9 cellular contexts compared by ENCODE assay signal in genomic region chr5:61534481-61535267, GRCh38.
DNase-seq lines count a peak whose midpoint lies in the region; ATAC-seq lines count a peak whose summit lies in the region.
"Had no signal": no experiment of that assay in that cellular context is flagged by ENCODE, and none has a peak within 500 bp of the region (broad histone marks: within the 10 kb centered on the region; RNA-seq: fewer than 3 reads in every experiment).

No MANE protein-coding gene starts in this region.

- H3K9me3 Mint-ChIP-seq in activated T-helper 2 cell treated with anti-CD3 and anti-CD28 coated beads, Interferon-gamma antibody, Interleukin-2, Interleukin-4, amounts not matched to agents 10 μg/mL and 5 μg/mL and 100 μg/mL, durations not matched to agents 14 hours and 24 hours and 36 hours = peaks cover 10% of the 10 kb centered on the region

- peaks cover 16% of the 10 kb centered on the region for H3K4me1 Mint-ChIP-seq in activated T-helper 2 cell treated with anti-CD3 and anti-CD28 coated beads, Interferon-gamma antibody, Interleukin-2, Interleukin-4, amounts not matched to agents 10 μg/mL and 5 μg/mL and 100 μg/mL, durations not matched to agents 14 hours and 24 hours and 36 hours (ENCODE audit: low read depth)

- H3K36me3 Mint-ChIP-seq in activated T-helper 2 cell treated with anti-CD3 and anti-CD28 coated beads, Interferon-gamma antibody, Interleukin-2, Interleukin-4, amounts not matched to agents 10 μg/mL and 5 μg/mL and 100 μg/mL, durations not matched to agents 14 hours and 24 hours and 36 hours (ENCODE audit: low read depth) = peaks cover 55% of the 10 kb centered on the region

- no peaks in the 10 kb centered on the region for H3K27me3 Mint-ChIP-seq in activated T-helper 2 cell treated with anti-CD3 and anti-CD28 coated beads, Interferon-gamma antibody, Interleukin-2, Interleukin-4, amounts not matched to agents 10 μg/mL and 5 μg/mL and 100 μg/mL, durations not matched to agents 14 hours and 24 hours and 36 hours (ENCODE audit: low read depth)

- H3K27ac Mint-ChIP-seq in activated T-helper 2 cell treated with anti-CD3 and anti-CD28 coated beads, Interferon-gamma antibody, Interleukin-2, Interleukin-4, amounts not matched to agents 10 μg/mL and 5 μg/mL and 100 μg/mL, durations not matched to agents 14 hours and 24 hours and 36 hours = peak overlapping the region; percentile 4

- DNase-seq in activated T-helper 2 cell treated with anti-CD3 and anti-CD28 coated beads, Interferon-gamma antibody, Interleukin-2, Interleukin-4, amounts not matched to agents 10 μg/mL and 5 μg/mL and 100 μg/mL, durations not matched to agents 14 hours and 24 hours and 36 hours (ENCODE audit: low spot score) = no peak
- DNase-seq in DMS 273 treated with DMSO at 0.1 percent for 48 hours (lab: John Stamatoyannopoulos, UW) (no peak), NCI-H748 treated with DMSO at 0.1 percent for 48 hours (lab: John Stamatoyannopoulos, UW) (no peak), NCI-H524 (lab: John Stamatoyannopoulos, UW) (no peak), NCI-H526 (lab: John Stamatoyannopoulos, UW) (no peak)
- DNase-seq: spleen had no signal

- intact Hi-C loops in activated T-helper 2 cell treated with anti-CD3 and anti-CD28 coated beads, Interferon-gamma antibody, Interleukin-2, Interleukin-4, amounts not matched to agents 10 μg/mL and 5 μg/mL and 100 μg/mL, durations not matched to agents 14 hours and 24 hours and 36 hours (cut with micrococcal nuclease) = loop anchor here (1.0 to 5.0 kb wide), 4 partner anchors 44 to 332 kb away; partner anchors contain the start of gene ZSWIM6

- ATAC-seq in GM18499 (IDR thresholded peaks at IDR 0.05; ENCODE audit: insufficient read depth, unreplicated experiment) = peak; percentile 86
- ATAC-seq in GM19463 (IDR thresholded peaks at IDR 0.05; ENCODE audit: unreplicated experiment) = peak; percentile 81
- peak; percentile 91 for ATAC-seq in HG03066 (IDR thresholded peaks at IDR 0.05; ENCODE audit: low read depth, unreplicated experiment)

- H3K4me3 Mint-ChIP-seq in activated T-helper 2 cell treated with anti-CD3 and anti-CD28 coated beads, Interferon-gamma antibody, Interleukin-2, Interleukin-4, amounts not matched to agents 10 μg/mL and 5 μg/mL and 100 μg/mL, durations not matched to agents 14 hours and 24 hours and 36 hours (ENCODE audit: low read depth) = no peak overlapping the region
